Comparison of ENCODE assay signal across 13 cellular contexts in the genomic region with DNA sequence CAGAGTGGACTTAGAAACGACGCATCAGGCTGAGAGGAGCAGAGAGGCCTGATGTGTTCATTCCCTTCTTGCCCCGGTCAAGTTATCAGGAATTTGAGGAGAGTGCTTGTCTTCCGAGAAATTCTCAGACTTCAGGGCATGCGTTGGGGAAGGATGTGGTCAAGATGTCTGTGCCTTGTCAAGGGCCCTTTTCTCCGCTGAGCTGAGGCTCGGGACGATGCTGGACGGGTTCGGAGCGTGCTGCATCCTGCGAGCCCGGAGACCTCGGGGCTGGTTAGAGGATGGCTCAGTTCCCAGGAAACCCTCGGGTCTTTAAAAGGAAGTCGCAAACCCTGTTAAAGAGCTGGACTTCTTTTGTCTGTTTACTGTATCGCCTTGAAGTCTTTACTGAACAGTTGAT.
"Had no signal": no experiment of that assay in that cellular context is flagged by ENCODE, and none has a peak within 500 bp of the region (broad histone marks: within the 10 kb centered on the region; RNA-seq: fewer than 3 reads in every experiment).

No MANE protein-coding gene starts in this region.

- H3K27ac Mint-ChIP-seq: activated CD4-positive, alpha-beta T cell treated with anti-CD3 and anti-CD28 coated beads, Interleukin-2, amount 10 ng/mL, durations not matched to agents 24 days and 14 days; activated naive CD4-positive, alpha-beta T cell treated with anti-CD3 and anti-CD28 coated beads, Interleukin-2, amount 50 U/mL, for 72 hours; activated T-cell treated with anti-CD3 and anti-CD28 coated beads, Interleukin-2, amount 50 U/mL, for 72 hours; natural killer cell; stimulated activated naive B cell treated with anti-CD40 and anti-IgM and Interleukin-4, amounts not matched to agents 10 μg/mL and 1 μg/mL and 100 μg/mL, for 72 hours; T-cell had no signal

- H3K9me3 Mint-ChIP-seq: activated naive CD4-positive, alpha-beta T cell treated with anti-CD3 and anti-CD28 coated beads, Interleukin-2, amount 50 U/mL, for 72 hours; T-cell had no signal

- H3K4me1 Mint-ChIP-seq: activated CD4-positive, alpha-beta T cell treated with anti-CD3 and anti-CD28 coated beads, Interleukin-2, amount 10 ng/mL, durations not matched to agents 24 days and 14 days; natural killer cell; T-cell had no signal

- H3K36me3 Mint-ChIP-seq: activated naive CD4-positive, alpha-beta T cell treated with anti-CD3 and anti-CD28 coated beads, Interleukin-2, amount 50 U/mL, for 72 hours; natural killer cell; stimulated activated naive B cell treated with anti-CD40 and anti-IgM and Interleukin-4, amounts not matched to agents 10 μg/mL and 1 μg/mL and 100 μg/mL, for 72 hours; T-cell had no signal

- H3K4me3 Mint-ChIP-seq: activated CD4-positive, alpha-beta T cell treated with anti-CD3 and anti-CD28 coated beads, Interleukin-2, amount 10 ng/mL, durations not matched to agents 24 days and 14 days; activated T-cell treated with anti-CD3 and anti-CD28 coated beads, Interleukin-2, amount 50 U/mL, for 72 hours; natural killer cell; stimulated activated naive B cell treated with anti-CD40 and anti-IgM and Interleukin-4, amounts not matched to agents 10 μg/mL and 1 μg/mL and 100 μg/mL, for 72 hours; T-cell had no signal

- ATAC-seq: activated naive CD4-positive, alpha-beta T cell treated with anti-CD3 and anti-CD28 coated beads, Interleukin-2, amount 50 U/mL, for 72 hours; activated T-cell treated with anti-CD3 and anti-CD28 coated beads, Interleukin-2, amount 50 U/mL, for 72 hours; left cardiac atrium; lower lobe of right lung; natural killer cell; T-cell had no signal

- DNase-seq: activated CD4-positive, alpha-beta T cell treated with anti-CD3 and anti-CD28 coated beads, Interleukin-2, amount 10 ng/mL, durations not matched to agents 24 days and 14 days; activated gamma-delta T cell; activated T-cell treated with anti-CD3 and anti-CD28 coated beads, Interleukin-2, amount 50 U/mL, for 72 hours; adrenal gland; effector memory CD4-positive, alpha-beta T cell; left cardiac atrium; lower lobe of right lung; natural killer cell; stimulated activated naive B cell treated with anti-CD40 and anti-IgM and Interleukin-4, amounts not matched to agents 10 μg/mL and 1 μg/mL and 100 μg/mL, for 72 hours; T-cell; thyroid gland; uterus had no signal
